ENCODE assay signal across 22 cellular contexts in the genomic region with DNA sequence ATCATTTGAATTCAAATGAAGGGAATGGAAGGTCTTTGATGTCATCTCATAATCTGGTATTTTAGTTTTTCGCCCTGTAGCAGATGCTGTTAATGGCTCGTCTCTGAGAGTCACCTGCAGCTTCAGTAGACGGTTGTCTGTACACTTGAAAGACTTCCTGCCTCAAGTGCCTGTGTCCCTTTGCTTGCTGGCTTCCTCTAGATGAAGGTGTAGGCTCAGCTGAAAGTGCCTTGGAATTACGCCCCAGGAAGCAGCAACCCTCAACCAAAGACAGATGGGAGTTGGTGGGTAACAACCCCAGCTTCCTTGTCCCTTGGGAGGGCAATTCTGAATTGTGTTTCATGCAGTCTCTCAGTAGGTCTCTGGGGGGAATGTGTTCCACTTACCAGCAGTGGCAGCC.
DNase-seq lines count a peak whose midpoint lies in the region; ATAC-seq and TF ChIP-seq lines count a peak whose summit lies in the region.
"Had no signal": no experiment of that assay in that cellular context is flagged by ENCODE, and none has a peak within 500 bp of the region (broad histone marks: within the 10 kb centered on the region; RNA-seq: fewer than 3 reads in every experiment).

No MANE protein-coding gene starts in this region.

- 87 to 88% (median 87%) methylated on average over 4 of the region's 4 CpGs for WGBS in psoas muscle, 3 donors

- peaks cover 2% of the 10 kb centered on the region for H3K27me3 Mint-ChIP-seq in glutamatergic neuron (ENCODE audit: unreplicated experiment)
- H3K27me3 Mint-ChIP-seq: CD4-positive, CD25-positive, alpha-beta regulatory T cell had no signal

- peak overlapping the region; percentile 46 for H3K27ac Mint-ChIP-seq in glutamatergic neuron (ENCODE audit: unreplicated experiment)
- H3K27ac Mint-ChIP-seq: CD4-positive, CD25-positive, alpha-beta regulatory T cell had no signal

- no peaks in the 10 kb centered on the region for H3K27me3 ChIP-seq in BLaER1 treated with 17β-estradiol and CSF1 and Interleukin-3, amounts not matched to agents 10 nM and 100 nM
- no peaks in the 10 kb centered on the region for H3K27me3 ChIP-seq in psoas muscle (ENCODE audit: insufficient read depth in 3 of 3, low read length in 2 of 3)

- H3K36me3 ChIP-seq in BLaER1 treated with 17β-estradiol and CSF1 and Interleukin-3, amounts not matched to agents 10 nM and 100 nM, result no peaks in the 10 kb centered on the region
- no peaks in the 10 kb centered on the region for H3K36me3 ChIP-seq in psoas muscle (ENCODE audit: insufficient read depth in 1 of 2, low read depth in 1 of 2)

- intact Hi-C loops in psoas muscle (cut with DNase I), result loop anchor here in 1 of 2 donors (2.0 kb wide), 1 partner anchor 133 kb away; no protein-coding TSS in a partner anchor

- H3K9me3 Mint-ChIP-seq in glutamatergic neuron (ENCODE audit: unreplicated experiment), result peaks cover 6% of the 10 kb centered on the region

- peak overlapping the region in 6 of 11 experiments; percentile 5 to 39 (median 30); a peak in 7 of 22 replicates for H3K4me2 ChIP-seq in BLaER1 treated with 17β-estradiol and CSF1 and Interleukin-3, amounts not matched to agents 10 nM and 100 nM
- H3K4me2 ChIP-seq: SK-N-SH had no signal

- H3K36me3 Mint-ChIP-seq in glutamatergic neuron (ENCODE audit: unreplicated experiment), result peaks cover 5% of the 10 kb centered on the region
- H3K36me3 Mint-ChIP-seq: CD4-positive, CD25-positive, alpha-beta regulatory T cell had no signal

- no peak overlapping the region for H3K4me3 ChIP-seq in BLaER1 treated with 17β-estradiol and CSF1 and Interleukin-3, amounts not matched to agents 10 nM and 100 nM
- no peak overlapping the region for H3K4me3 ChIP-seq in psoas muscle
- H3K4me3 ChIP-seq: GM12878 had no signal

- TF ChIP-seq CTCF in glutamatergic neuron (IDR thresholded peaks at IDR 0.05; ENCODE audit: partially characterized antibody, unreplicated experiment) (no peak), psoas muscle (IDR thresholded peaks at IDR 0.05) (no peak)

- H4K20me1 ChIP-seq in BLaER1 treated with 17β-estradiol and CSF1 and Interleukin-3, amounts not matched to agents 10 nM and 100 nM, result no peaks in the 10 kb centered on the region

- no peak overlapping the region for H3K27ac ChIP-seq in BLaER1 treated with 17β-estradiol and CSF1 and Interleukin-3, amounts not matched to agents 10 nM and 100 nM
- H3K27ac ChIP-seq in psoas muscle, result no peak overlapping the region
- H3K27ac ChIP-seq: 22Rv1 had no signal

- H3K4me1 Mint-ChIP-seq in glutamatergic neuron (ENCODE audit: low read depth, unreplicated experiment), result peaks cover 30% of the 10 kb centered on the region

- H3K9me3 ChIP-seq in BLaER1 treated with 17β-estradiol and CSF1 and Interleukin-3, amounts not matched to agents 10 nM and 100 nM (replicated peaks in 1 of 11), result 0 out of 22 replicates have a peak, but pooled peaks cover 0 to 5% (median 0%) of the 10 kb centered on the region in 11 experiments
- H3K9me3 ChIP-seq in psoas muscle, result no peaks in the 10 kb centered on the region
- H3K9me3 ChIP-seq: SK-N-SH had no signal

- peaks cover 7 to 66% (median 19%) of the 10 kb centered on the region in 10 experiments; a peak in 18 of 20 replicates for H3K4me1 ChIP-seq in BLaER1 treated with 17β-estradiol and CSF1 and Interleukin-3, amounts not matched to agents 10 nM and 100 nM
- H3K4me1 ChIP-seq in psoas muscle, result no peaks in the 10 kb centered on the region

- no peak overlapping the region for H3K4me3 Mint-ChIP-seq in glutamatergic neuron (ENCODE audit: unreplicated experiment)
- H3K4me3 Mint-ChIP-seq: CD4-positive, CD25-positive, alpha-beta regulatory T cell had no signal

- DNase-seq in NCI-H2171 (lab: John Stamatoyannopoulos, UW) (peak; percentile 87), NCI-H2171 treated with DMSO at 0.1 percent for 48 hours (lab: John Stamatoyannopoulos, UW) (no peak), NCI-H1436 treated with DMSO at 0.1 percent for 48 hours (lab: John Stamatoyannopoulos, UW) (peak; percentile 24), glutamatergic neuron (no peak), psoas muscle (no peak)
- no peak for DNase-seq in stimulated activated CD8-positive, alpha-beta memory T cell treated with anti-CD3 and anti-CD28 coated beads, Interleukin-4, amount 100 ng/mL, for 48 hours
- DNase-seq: COR-L47, DMS 273 treated with DMSO at 0.1 percent for 48 hours, MM.1S, NCI-H1092, NCI-H2081 treated with DMSO at 0.1 percent for 48 hours, NCI-H345, NCI-H526 treated with DMSO at 0.1 percent for 48 hours, PC-3, RPMI8226, SHP77 treated with DMSO at 0.1 percent for 48 hours, SK-N-SH had no signal

- ATAC-seq in GM21447 (IDR thresholded peaks at IDR 0.05; ENCODE audit: unreplicated experiment) (no peak), psoas muscle (no peak)
- ATAC-seq: GM12878, PC-3 had no signal

- H3K9ac ChIP-seq in BLaER1 treated with 17β-estradiol and CSF1 and Interleukin-3, amounts not matched to agents 10 nM and 100 nM, result no peak overlapping the region
- H3K9ac ChIP-seq: SK-N-SH had no signal

Comparison
In these comparisons a context has a peak if more than half of its experiments do, and no peak if none do; other contexts are left out.
1. DNase-seq: peak in NCI-H2171 (single experiment) and NCI-H1436 treated with DMSO at 0.1 percent for 48 hours (single experiment); none in NCI-H2171 treated with DMSO at 0.1 percent for 48 hours (single experiment), glutamatergic neuron (single experiment), psoas muscle (0 of 2) and stimulated activated CD8-positive, alpha-beta memory T cell treated with anti-CD3 and anti-CD28 coated beads, Interleukin-4, amount 100 ng/mL, for 48 hours (single experiment).